Comparison of ENCODE assay signal across 8 cellular contexts in genomic region chr1:85274969-85275453, GRCh38. TPM values are rescaled to one million over a fixed set of nuclear protein-coding genes. Genes with fewer than 3 reads are reported as not detected.
A peak's percentile ranks its signal among the peaks of the same experiment; 100 is the strongest.
DNase-seq lines count a peak whose midpoint lies in the region; ATAC-seq and TF ChIP-seq lines count a peak whose summit lies in the region.

No MANE protein-coding gene starts in this region.

- no peaks in the 10 kb centered on the region for H3K9me3 Mint-ChIP-seq in activated naive CD8-positive, alpha-beta T cell treated with anti-CD3 and anti-CD28 coated beads, Interleukin-2, amount 50 U/mL, for 24 hours
- H3K9me3 Mint-ChIP-seq in type B pancreatic cell = peaks cover 5% of the 10 kb centered on the region

- peak overlapping the region; percentile 94 for H3K4me3 ChIP-seq in kidney epithelial cell (ENCODE audit: low read depth, low read length)

- H3K27ac Mint-ChIP-seq in activated naive CD8-positive, alpha-beta T cell treated with anti-CD3 and anti-CD28 coated beads, Interleukin-2, amount 50 U/mL, for 24 hours = peak overlapping the region; percentile 89
- H3K27ac Mint-ChIP-seq in type B pancreatic cell = peak overlapping the region; percentile 96

- in situ Hi-C loops in KBM-7 (cut with MboI; ENCODE audit: low pct_unique_long_range_greater_than_20kb, low sequenced_read_pairs) = no loop called here

- no peak for ATAC-seq in activated naive CD8-positive, alpha-beta T cell treated with anti-CD3 and anti-CD28 coated beads, Interleukin-2, amount 50 U/mL, for 24 hours
- no peak for ATAC-seq in GM19351 (IDR thresholded peaks at IDR 0.05; ENCODE audit: unreplicated experiment)

- no peaks in the 10 kb centered on the region for H3K27me3 Mint-ChIP-seq in activated naive CD8-positive, alpha-beta T cell treated with anti-CD3 and anti-CD28 coated beads, Interleukin-2, amount 50 U/mL, for 24 hours
- H3K27me3 Mint-ChIP-seq in type B pancreatic cell = peaks cover 4% of the 10 kb centered on the region

- H3K4me3 Mint-ChIP-seq in activated naive CD8-positive, alpha-beta T cell treated with anti-CD3 and anti-CD28 coated beads, Interleukin-2, amount 50 U/mL, for 24 hours = peak overlapping the region; percentile 86
- H3K4me3 Mint-ChIP-seq in type B pancreatic cell = peak overlapping the region; percentile 95

- no peaks in the 10 kb centered on the region for H3K36me3 ChIP-seq in kidney epithelial cell (ENCODE audit: control insufficient read depth, insufficient read depth, low read length)

- peak; percentile 53 for DNase-seq in COLO829 (ENCODE audit: low spot score)
- DNase-seq in KBM-7 = peak; percentile 40
- DNase-seq in activated naive CD8-positive, alpha-beta T cell treated with anti-CD3 and anti-CD28 coated beads, Interleukin-2, amount 50 U/mL, for 24 hours = no peak
- no peak for DNase-seq in kidney epithelial cell (ENCODE audit: low read depth)
- no peak for DNase-seq in type B pancreatic cell (ENCODE audit: extremely low spot score, unreplicated experiment)
- DNase-seq in middle frontal gyrus (ENCODE audit: extremely low spot score, low spot score) = no peak
- no peak for DNase-seq in stimulated activated CD8-positive, alpha-beta memory T cell treated with anti-CD3 and anti-CD28 coated beads, Interleukin-4, amount 100 ng/mL, for 48 hours

- H3K4me1 Mint-ChIP-seq in activated naive CD8-positive, alpha-beta T cell treated with anti-CD3 and anti-CD28 coated beads, Interleukin-2, amount 50 U/mL, for 24 hours = peaks cover 55% of the 10 kb centered on the region
- peaks cover 22% of the 10 kb centered on the region for H3K4me1 Mint-ChIP-seq in type B pancreatic cell (ENCODE audit: unreplicated experiment)

- peaks cover 29% of the 10 kb centered on the region for H3K36me3 Mint-ChIP-seq in activated naive CD8-positive, alpha-beta T cell treated with anti-CD3 and anti-CD28 coated beads, Interleukin-2, amount 50 U/mL, for 24 hours (ENCODE audit: low read depth)
- peaks cover 21% of the 10 kb centered on the region for H3K36me3 Mint-ChIP-seq in type B pancreatic cell

- H3K27me3 ChIP-seq in kidney epithelial cell (ENCODE audit: control insufficient read depth, insufficient read depth, low read length) = no peaks in the 10 kb centered on the region

- no peak for TF ChIP-seq CTCF in kidney epithelial cell (IDR thresholded peaks at IDR 0.05; ENCODE audit: insufficient read depth, low read length, poor library complexity, severe bottlenecking)
- no peak for TF ChIP-seq CTCF in type B pancreatic cell (conservative IDR thresholded peaks at IDR 0.05)

RNA-seq across cellular contexts. Expression of gene BCL10, which starts 1.4 kb away (rescaled TPM):
- total RNA-seq in kidney epithelial cell (40.1 and 43.0 TPM in 2 replicates), type B pancreatic cell (ENCODE audit: low replicate concordance) (25.0 and 34.7 TPM in 2 replicates)

RNA-seq across cellular contexts. Expression of gene C1orf52, which starts 15.5 kb away (rescaled TPM):
- total RNA-seq in kidney epithelial cell = 14.1 and 16.2 TPM in 2 replicates
- 24.9 and 31.2 TPM in 2 replicates for total RNA-seq in type B pancreatic cell (ENCODE audit: low replicate concordance)

Comparison
In these comparisons a context has a peak if more than half of its experiments do, and no peak if none do; other contexts are left out.
1. DNase-seq: peak in COLO829 (single experiment) and KBM-7 (single experiment); none in activated naive CD8-positive, alpha-beta T cell treated with anti-CD3 and anti-CD28 coated beads, Interleukin-2, amount 50 U/mL, for 24 hours (single experiment), kidney epithelial cell (single experiment), type B pancreatic cell (single experiment), middle frontal gyrus (single experiment) and stimulated activated CD8-positive, alpha-beta memory T cell treated with anti-CD3 and anti-CD28 coated beads, Interleukin-4, amount 100 ng/mL, for 48 hours (single experiment).